In the genomic region with DNA sequence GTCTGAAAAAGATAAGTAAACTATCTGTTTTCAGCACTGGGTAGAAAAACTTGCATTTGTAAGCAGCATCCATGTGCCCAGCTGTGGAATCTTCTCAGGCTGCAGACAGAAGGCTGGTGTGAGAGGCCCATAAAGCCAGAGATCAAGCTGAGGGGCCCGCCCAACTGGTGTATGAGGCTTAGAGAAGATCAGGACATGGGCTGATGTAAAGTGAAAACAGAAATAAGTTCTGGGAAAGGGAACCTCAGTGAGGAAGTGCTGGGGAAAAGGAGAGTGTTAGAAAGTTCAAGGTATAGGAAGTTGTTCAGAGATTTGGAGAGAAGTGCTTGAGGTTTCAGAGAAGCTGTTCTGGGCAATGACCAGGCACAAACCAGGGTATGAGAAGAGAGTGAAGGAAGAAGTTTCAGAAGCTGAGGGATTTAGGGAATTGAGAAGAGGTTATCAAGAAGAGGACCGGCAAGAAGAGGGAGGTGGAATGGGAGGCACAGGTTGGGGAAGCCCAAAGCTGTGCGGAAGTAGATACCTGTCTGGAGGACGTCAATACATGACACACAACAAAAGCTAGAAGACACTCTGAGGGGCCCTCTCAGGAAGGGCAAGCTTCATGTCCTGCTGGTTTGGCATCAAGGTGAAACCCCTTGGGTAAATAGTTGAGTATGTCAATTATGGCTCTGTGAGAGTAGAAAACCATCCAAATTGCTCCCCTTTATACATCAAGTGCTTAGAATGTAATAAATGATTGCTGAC, we compare ENCODE assay signal across 1 cellular context.
TF ChIP-seq lines count a peak whose summit lies in the region.

No MANE protein-coding gene starts in this region.

TF ChIP-seq in K562, 482 proteins besides CTCF, POLR2A, EP300 and RAD21:
- TF ChIP-seq TCF7L2 (IDR thresholded peaks at IDR 0.05; ENCODE audit: low read depth, low read length), result no peak
- TF ChIP-seq MAFG (tag; conservative IDR thresholded peaks at IDR 0.05), result 0 out of 2 replicates have a peak, but pooled peaks have one; percentile 12
TF ChIP-seq in K562: peak in this region for 1.
